Comparison of ENCODE assay signal across 1 cellular context in the genomic region with DNA sequence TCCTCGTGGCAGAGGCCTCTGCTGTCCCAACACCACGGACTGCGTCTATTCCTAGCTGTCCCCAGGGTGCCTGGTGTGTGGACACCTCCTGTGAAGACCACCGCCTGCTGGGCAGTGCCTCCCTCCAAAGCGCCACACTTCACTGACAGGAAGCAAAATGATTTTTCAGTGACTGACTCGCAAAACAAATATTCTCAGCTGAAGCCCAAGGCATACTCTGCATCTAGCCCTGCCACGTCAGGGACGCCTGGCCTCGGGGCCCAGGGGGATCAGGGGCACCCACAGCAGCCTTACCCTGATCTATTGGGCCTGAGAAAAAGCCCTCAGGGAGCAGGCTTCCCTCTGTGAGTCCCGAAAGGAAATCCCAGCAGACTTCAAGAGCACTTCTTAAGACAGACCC.
TF ChIP-seq lines count a peak whose summit lies in the region.

No MANE protein-coding gene starts in this region.

TF ChIP-seq in GM23338, 12 proteins besides CTCF, POLR2A, EP300 and RAD21 (continued from another document):
- TF ChIP-seq, protein P1, sequence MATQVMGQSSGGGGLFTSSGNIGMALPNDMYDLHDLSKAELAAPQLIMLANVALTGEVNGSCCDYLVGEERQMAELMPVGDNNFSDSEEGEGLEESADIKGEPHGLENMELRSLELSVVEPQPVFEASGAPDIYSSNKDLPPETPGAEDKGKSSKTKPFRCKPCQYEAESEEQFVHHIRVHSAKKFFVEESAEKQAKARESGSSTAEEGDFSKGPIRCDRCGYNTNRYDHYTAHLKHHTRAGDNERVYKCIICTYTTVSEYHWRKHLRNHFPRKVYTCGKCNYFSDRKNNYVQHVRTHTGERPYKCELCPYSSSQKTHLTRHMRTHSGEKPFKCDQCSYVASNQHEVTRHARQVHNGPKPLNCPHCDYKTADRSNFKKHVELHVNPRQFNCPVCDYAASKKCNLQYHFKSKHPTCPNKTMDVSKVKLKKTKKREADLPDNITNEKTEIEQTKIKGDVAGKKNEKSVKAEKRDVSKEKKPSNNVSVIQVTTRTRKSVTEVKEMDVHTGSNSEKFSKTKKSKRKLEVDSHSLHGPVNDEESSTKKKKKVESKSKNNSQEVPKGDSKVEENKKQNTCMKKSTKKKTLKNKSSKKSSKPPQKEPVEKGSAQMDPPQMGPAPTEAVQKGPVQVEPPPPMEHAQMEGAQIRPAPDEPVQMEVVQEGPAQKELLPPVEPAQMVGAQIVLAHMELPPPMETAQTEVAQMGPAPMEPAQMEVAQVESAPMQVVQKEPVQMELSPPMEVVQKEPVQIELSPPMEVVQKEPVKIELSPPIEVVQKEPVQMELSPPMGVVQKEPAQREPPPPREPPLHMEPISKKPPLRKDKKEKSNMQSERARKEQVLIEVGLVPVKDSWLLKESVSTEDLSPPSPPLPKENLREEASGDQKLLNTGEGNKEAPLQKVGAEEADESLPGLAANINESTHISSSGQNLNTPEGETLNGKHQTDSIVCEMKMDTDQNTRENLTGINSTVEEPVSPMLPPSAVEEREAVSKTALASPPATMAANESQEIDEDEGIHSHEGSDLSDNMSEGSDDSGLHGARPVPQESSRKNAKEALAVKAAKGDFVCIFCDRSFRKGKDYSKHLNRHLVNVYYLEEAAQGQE (IDR thresholded peaks at IDR 0.05; ENCODE audit: unreplicated experiment), result no peak
- TF ChIP-seq ZNF114 (CRISPR knock-in tag; IDR thresholded peaks at IDR 0.05), result no peak
- TF ChIP-seq POLR2AphosphoS5 (IDR thresholded peaks at IDR 0.05; ENCODE audit: low read depth), result no peak
- no peak for TF ChIP-seq STAT1 (IDR thresholded peaks at IDR 0.05; ENCODE audit: unreplicated experiment)
- no peak for TF ChIP-seq JUNB (IDR thresholded peaks at IDR 0.05; ENCODE audit: unreplicated experiment)
- no peak for TF ChIP-seq ETS1 (IDR thresholded peaks at IDR 0.05)
- TF ChIP-seq EZH2phosphoT487 (IDR thresholded peaks at IDR 0.05; ENCODE audit: unreplicated experiment), result no peak
